In the genomic region with DNA sequence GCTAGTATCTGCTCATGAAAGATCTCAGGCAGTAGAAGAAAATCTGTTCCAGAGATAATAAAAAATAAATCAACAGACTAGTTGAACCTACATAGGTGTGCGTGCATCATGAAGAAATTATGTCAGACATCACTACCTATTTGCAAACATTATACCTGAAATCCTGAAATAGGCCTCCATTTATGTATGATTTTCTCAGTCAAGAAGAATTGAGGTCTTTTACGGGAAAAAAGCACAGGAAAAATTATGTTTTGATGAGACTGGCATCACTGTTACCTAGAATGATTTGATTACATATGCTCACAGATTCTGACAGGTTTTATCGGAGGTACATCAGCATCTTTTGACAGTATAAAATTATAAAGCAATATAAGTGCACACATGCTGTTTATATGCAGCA, we compare ENCODE assay signal across 6 cellular contexts.
"Had no signal": no experiment of that assay in that cellular context is flagged by ENCODE, and none has a peak within 500 bp of the region (broad histone marks: within the 10 kb centered on the region; RNA-seq: fewer than 3 reads in every experiment).

No MANE protein-coding gene starts in this region.

- ATAC-seq: HepG2, K562 had no signal

- H3K27ac ChIP-seq: HL-60 had no signal

- H3K4me3 ChIP-seq: K562 had no signal

- DNase-seq: IMR-90, KBM-7, KG1 had no signal
